In genomic region chr4:40693946-40694345, GRCh38 we compare ENCODE assay signal across 29 cellular contexts. TPM values are rescaled to one million over a fixed set of nuclear protein-coding genes. Genes with fewer than 3 reads are reported as not detected.
"Had no signal": no experiment of that assay in that cellular context is flagged by ENCODE, and none has a peak within 500 bp of the region (broad histone marks: within the 10 kb centered on the region; RNA-seq: fewer than 3 reads in every experiment).

No MANE protein-coding gene starts in this region.

- H3K4me3 ChIP-seq: adrenal gland, body of pancreas, esophagus squamous epithelium, left ventricle myocardium inferior, lung, right lobe of liver, skin epidermis, testis, transverse colon, vagina had no signal

- H3K4me1 ChIP-seq: adrenal gland, body of pancreas, esophagus squamous epithelium, left ventricle myocardium inferior, testis, transverse colon, vagina had no signal

- DNase-seq: activated CD4-positive, alpha-beta T cell treated with anti-CD3 and anti-CD28 coated beads for 1 hour; activated CD8-positive, alpha-beta memory T cell treated with anti-CD3 and anti-CD28 coated beads, Interleukin-2, amount 10 ng/mL, durations not matched to agents 7 days and 5 days; activated CD8-positive, alpha-beta T cell treated with anti-CD3 and anti-CD28 coated beads, Interleukin-2, amount 10 ng/mL, durations not matched to agents 7 days and 5 days; activated naive CD4-positive, alpha-beta T cell; activated T-cell treated with anti-CD3 and anti-CD28 coated beads, Interleukin-2, amount 50 U/mL, for 48 hours; adrenal gland; aorta; body of pancreas; dermis blood vessel endothelial cell; effector CD4-positive, alpha-beta T cell; esophagus squamous epithelium; islet precursor cell; left ventricle myocardium inferior; mesendoderm; natural killer cell; right lobe of liver; stimulated activated CD4-positive, alpha-beta T cell treated with anti-CD3 and anti-CD28 coated beads, Interleukin-12 subunit alpha, Interleukin-12 subunit beta, amount 100 ng/mL, for 4 hours; stimulated activated CD4-positive, alpha-beta T cell treated with anti-CD3 and anti-CD28 coated beads, Interleukin-4, amount 100 ng/mL, for 1 hour; stimulated activated naive CD8-positive, alpha-beta T cell treated with anti-CD3 and anti-CD28 coated beads, Interleukin-15, Interleukin-2, amounts not matched to agents 100 U/mL and 50 U/mL, for 24 hours; T-helper 1 cell; testis; transverse colon had no signal

- H3K36me3 ChIP-seq: adrenal gland, esophagus squamous epithelium, left ventricle myocardium inferior, right lobe of liver, transverse colon, vagina had no signal

- H3K27ac ChIP-seq: adrenal gland, body of pancreas, epithelial cell of prostate, esophagus squamous epithelium, left ventricle myocardium inferior, right lobe of liver, skin epidermis, testis, transverse colon, vagina, VCaP had no signal

- FAIRE-seq: colon, frontal cortex had no signal

- H3K9me3 ChIP-seq: adrenal gland, body of pancreas, esophagus squamous epithelium, right lobe of liver, testis, transverse colon, vagina had no signal

- H3K27me3 ChIP-seq: adrenal gland, body of pancreas, esophagus squamous epithelium, right lobe of liver, testis, transverse colon, vagina had no signal

RNA-seq across cellular contexts. Expression of gene NSUN7, which starts 55.8 kb away (rescaled TPM):
- total RNA-seq: dermis blood vessel endothelial cell had no signal
